Comparison of ENCODE assay signal across 1 cellular context in the genomic region with DNA sequence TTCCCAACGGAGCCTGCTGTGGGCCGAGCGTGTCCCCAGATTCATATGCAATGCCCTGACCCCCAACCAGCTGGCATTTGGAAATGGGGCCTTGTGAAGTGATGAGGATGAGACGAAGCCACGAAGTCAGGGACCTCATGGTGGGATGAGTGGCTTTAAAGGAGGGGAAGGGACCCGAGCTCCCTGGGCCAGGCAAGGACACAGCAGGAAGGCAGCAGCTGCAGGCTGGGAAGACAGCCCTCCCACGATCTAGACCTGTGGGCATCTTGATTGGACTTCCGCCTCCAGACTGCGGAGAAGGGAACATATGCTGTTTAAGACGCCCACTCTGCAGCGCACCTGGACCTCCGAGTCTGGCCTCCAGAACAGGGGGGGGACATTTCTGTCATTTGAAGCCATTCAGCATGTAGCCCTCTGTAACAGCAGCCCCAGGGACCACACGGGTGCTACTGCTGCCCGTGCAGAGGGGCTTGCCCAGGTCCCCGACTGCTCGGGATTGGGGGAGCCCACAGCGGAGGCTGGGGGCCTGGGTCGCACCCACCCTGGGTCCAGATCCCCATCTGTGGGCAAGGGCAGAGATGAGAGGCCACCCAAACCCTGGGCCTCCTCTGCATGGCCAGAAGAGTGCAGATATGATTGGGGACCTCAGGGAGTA.
TF ChIP-seq lines count a peak whose summit lies in the region.

No MANE protein-coding gene starts in this region.

TF ChIP-seq in GM23338, 12 proteins besides CTCF, POLR2A, EP300 and RAD21:
- TF ChIP-seq, protein P1, sequence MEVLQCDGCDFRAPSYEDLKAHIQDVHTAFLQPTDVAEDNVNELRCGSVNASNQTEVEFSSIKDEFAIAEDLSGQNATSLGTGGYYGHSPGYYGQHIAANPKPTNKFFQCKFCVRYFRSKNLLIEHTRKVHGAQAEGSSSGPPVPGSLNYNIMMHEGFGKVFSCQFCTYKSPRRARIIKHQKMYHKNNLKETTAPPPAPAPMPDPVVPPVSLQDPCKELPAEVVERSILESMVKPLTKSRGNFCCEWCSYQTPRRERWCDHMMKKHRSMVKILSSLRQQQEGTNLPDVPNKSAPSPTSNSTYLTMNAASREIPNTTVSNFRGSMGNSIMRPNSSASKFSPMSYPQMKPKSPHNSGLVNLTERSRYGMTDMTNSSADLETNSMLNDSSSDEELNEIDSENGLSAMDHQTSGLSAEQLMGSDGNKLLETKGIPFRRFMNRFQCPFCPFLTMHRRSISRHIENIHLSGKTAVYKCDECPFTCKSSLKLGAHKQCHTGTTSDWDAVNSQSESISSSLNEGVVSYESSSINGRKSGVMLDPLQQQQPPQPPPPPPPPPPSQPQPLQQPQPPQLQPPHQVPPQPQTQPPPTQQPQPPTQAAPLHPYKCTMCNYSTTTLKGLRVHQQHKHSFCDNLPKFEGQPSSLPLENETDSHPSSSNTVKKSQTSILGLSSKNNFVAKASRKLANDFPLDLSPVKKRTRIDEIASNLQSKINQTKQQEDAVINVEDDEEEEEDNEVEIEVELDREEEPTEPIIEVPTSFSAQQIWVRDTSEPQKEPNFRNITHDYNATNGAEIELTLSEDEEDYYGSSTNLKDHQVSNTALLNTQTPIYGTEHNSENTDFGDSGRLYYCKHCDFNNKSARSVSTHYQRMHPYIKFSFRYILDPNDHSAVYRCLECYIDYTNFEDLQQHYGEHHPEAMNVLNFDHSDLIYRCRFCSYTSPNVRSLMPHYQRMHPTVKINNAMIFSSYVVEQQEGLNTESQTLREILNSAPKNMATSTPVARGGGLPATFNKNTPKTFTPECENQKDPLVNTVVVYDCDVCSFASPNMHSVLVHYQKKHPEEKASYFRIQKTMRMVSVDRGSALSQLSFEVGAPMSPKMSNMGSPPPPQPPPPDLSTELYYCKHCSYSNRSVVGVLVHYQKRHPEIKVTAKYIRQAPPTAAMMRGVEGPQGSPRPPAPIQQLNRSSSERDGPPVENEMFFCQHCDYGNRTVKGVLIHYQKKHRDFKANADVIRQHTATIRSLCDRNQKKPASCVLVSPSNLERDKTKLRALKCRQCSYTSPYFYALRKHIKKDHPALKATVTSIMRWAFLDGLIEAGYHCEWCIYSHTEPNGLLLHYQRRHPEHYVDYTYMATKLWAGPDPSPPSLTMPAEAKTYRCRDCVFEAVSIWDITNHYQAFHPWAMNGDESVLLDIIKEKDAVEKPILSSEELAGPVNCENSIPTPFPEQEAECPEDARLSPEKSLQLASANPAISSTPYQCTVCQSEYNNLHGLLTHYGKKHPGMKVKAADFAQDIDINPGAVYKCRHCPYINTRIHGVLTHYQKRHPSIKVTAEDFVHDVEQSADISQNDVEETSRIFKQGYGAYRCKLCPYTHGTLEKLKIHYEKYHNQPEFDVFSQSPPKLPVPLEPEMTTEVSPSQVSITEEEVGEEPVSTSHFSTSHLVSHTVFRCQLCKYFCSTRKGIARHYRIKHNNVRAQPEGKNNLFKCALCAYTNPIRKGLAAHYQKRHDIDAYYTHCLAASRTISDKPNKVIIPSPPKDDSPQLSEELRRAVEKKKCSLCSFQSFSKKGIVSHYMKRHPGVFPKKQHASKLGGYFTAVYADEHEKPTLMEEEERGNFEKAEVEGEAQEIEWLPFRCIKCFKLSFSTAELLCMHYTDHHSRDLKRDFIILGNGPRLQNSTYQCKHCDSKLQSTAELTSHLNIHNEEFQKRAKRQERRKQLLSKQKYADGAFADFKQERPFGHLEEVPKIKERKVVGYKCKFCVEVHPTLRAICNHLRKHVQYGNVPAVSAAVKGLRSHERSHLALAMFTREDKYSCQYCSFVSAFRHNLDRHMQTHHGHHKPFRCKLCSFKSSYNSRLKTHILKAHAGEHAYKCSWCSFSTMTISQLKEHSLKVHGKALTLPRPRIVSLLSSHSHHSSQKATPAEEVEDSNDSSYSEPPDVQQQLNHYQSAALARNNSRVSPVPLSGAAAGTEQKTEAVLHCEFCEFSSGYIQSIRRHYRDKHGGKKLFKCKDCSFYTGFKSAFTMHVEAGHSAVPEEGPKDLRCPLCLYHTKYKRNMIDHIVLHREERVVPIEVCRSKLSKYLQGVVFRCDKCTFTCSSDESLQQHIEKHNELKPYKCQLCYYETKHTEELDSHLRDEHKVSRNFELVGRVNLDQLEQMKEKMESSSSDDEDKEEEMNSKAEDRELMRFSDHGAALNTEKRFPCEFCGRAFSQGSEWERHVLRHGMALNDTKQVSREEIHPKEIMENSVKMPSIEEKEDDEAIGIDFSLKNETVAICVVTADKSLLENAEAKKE (CRISPR knock-in tag; IDR thresholded peaks at IDR 0.05): no peak
- TF ChIP-seq, protein P2, sequence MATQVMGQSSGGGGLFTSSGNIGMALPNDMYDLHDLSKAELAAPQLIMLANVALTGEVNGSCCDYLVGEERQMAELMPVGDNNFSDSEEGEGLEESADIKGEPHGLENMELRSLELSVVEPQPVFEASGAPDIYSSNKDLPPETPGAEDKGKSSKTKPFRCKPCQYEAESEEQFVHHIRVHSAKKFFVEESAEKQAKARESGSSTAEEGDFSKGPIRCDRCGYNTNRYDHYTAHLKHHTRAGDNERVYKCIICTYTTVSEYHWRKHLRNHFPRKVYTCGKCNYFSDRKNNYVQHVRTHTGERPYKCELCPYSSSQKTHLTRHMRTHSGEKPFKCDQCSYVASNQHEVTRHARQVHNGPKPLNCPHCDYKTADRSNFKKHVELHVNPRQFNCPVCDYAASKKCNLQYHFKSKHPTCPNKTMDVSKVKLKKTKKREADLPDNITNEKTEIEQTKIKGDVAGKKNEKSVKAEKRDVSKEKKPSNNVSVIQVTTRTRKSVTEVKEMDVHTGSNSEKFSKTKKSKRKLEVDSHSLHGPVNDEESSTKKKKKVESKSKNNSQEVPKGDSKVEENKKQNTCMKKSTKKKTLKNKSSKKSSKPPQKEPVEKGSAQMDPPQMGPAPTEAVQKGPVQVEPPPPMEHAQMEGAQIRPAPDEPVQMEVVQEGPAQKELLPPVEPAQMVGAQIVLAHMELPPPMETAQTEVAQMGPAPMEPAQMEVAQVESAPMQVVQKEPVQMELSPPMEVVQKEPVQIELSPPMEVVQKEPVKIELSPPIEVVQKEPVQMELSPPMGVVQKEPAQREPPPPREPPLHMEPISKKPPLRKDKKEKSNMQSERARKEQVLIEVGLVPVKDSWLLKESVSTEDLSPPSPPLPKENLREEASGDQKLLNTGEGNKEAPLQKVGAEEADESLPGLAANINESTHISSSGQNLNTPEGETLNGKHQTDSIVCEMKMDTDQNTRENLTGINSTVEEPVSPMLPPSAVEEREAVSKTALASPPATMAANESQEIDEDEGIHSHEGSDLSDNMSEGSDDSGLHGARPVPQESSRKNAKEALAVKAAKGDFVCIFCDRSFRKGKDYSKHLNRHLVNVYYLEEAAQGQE (IDR thresholded peaks at IDR 0.05; ENCODE audit: unreplicated experiment): no peak
- TF ChIP-seq POLR2AphosphoS5 (IDR thresholded peaks at IDR 0.05; ENCODE audit: low read depth): no peak; the same call in 1 of the 2 replicates
- no peak for TF ChIP-seq EZH2phosphoT487 (IDR thresholded peaks at IDR 0.05; ENCODE audit: unreplicated experiment)
- TF ChIP-seq STAT1 (IDR thresholded peaks at IDR 0.05; ENCODE audit: unreplicated experiment): no peak
- TF ChIP-seq ZNF114 (CRISPR knock-in tag; IDR thresholded peaks at IDR 0.05): no peak
- TF ChIP-seq JUNB (IDR thresholded peaks at IDR 0.05; ENCODE audit: unreplicated experiment): no peak
- TF ChIP-seq, protein P3, sequence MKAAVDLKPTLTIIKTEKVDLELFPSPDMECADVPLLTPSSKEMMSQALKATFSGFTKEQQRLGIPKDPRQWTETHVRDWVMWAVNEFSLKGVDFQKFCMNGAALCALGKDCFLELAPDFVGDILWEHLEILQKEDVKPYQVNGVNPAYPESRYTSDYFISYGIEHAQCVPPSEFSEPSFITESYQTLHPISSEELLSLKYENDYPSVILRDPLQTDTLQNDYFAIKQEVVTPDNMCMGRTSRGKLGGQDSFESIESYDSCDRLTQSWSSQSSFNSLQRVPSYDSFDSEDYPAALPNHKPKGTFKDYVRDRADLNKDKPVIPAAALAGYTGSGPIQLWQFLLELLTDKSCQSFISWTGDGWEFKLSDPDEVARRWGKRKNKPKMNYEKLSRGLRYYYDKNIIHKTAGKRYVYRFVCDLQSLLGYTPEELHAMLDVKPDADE (IDR thresholded peaks at IDR 0.05): no peak
- TF ChIP-seq ZNF331 (CRISPR knock-in tag; IDR thresholded peaks at IDR 0.05; ENCODE audit: low read depth): no peak
- TF ChIP-seq CREB1 (CRISPR knock-in tag; IDR thresholded peaks at IDR 0.05; ENCODE audit: low read depth): no peak
- TF ChIP-seq EZH2 (IDR thresholded peaks at IDR 0.05; ENCODE audit: low read depth, unreplicated experiment): no peak
- TF ChIP-seq NANOG (IDR thresholded peaks at IDR 0.05; ENCODE audit: borderline replicate concordance): no peak
